ENCODE assay signal across 8 cellular contexts in genomic region chr19:38729653-38730469, GRCh38. TPM values are rescaled to one million over a fixed set of nuclear protein-coding genes. Genes with fewer than 3 reads are reported as not detected.
A peak's percentile ranks its signal among the peaks of the same experiment; 100 is the strongest.
DNase-seq lines count a peak whose midpoint lies in the region; ATAC-seq and TF ChIP-seq lines count a peak whose summit lies in the region.

No MANE protein-coding gene starts in this region.

- POLR2A ChIA-PET in WTC11 (lab: Charles Lee) = no interaction called here

- H3K27me3 ChIP-seq in breast epithelium = no peaks in the 10 kb centered on the region
- no peaks in the 10 kb centered on the region for H3K27me3 ChIP-seq in liver (ENCODE audit: control insufficient read depth in 4 of 4, insufficient read depth in 4 of 4, low read length in 3 of 4)

- H3K36me3 ChIP-seq in breast epithelium (no peaks in the 10 kb centered on the region), liver (ENCODE audit: control insufficient read depth in 4 of 4, insufficient read depth in 3 of 4, low read depth in 1 of 4, low read length in 3 of 4) (peaks cover 2 to 30% (median 20%) of the 10 kb centered on the region in 4 donors)

- CTCF ChIA-PET in WTC11 (lab: Charles Lee) = interaction anchor here (0.6 to 0.9 kb wide), 10 partner anchors 11 to 1801 kb away, joined by 3 to 6 read pairs (median 3); partner anchors contain the start of genes FAM98C, MRPS12 and SARS2

- H3K27me3 Mint-ChIP-seq in WTC11 (ENCODE audit: low read depth) = no peaks in the 10 kb centered on the region

- peak; percentile 82 for ATAC-seq in WTC11
- no peak for ATAC-seq in HG03432 (IDR thresholded peaks at IDR 0.05; ENCODE audit: unreplicated experiment)

- no peaks in the 10 kb centered on the region for H3K9me3 ChIP-seq in breast epithelium
- no peaks in the 10 kb centered on the region for H3K9me3 ChIP-seq in liver (ENCODE audit: control insufficient read depth in 4 of 4, low read length in 3 of 4)

- H3K4me3 ChIP-seq in breast epithelium = no peak overlapping the region
- H3K4me3 ChIP-seq in liver (ENCODE audit: low read depth in 1 of 3, low read length in 3 of 3) = no peak overlapping the region

- peaks cover 31% of the 10 kb centered on the region for H3K36me3 Mint-ChIP-seq in WTC11

- WGBS in liver = 76% methylated on average over 17 of the region's 17 CpGs

- peak overlapping the region; percentile 94 for H3K27ac Mint-ChIP-seq in WTC11

- H3K27ac ChIP-seq in breast epithelium = peak overlapping the region; percentile 55 to 61
- H3K27ac ChIP-seq in liver (ENCODE audit: low read depth in 1 of 2, low read length in 2 of 2) = peak overlapping the region; percentile 27 to 39

- intact Hi-C loops in breast epithelium (cut with DNase I; ENCODE audit: low total_unique reads) = no loop called here

- no peak for TF ChIP-seq POLR2A in breast epithelium (IDR thresholded peaks at IDR 0.05)

- DNase-seq in GM10266 (ENCODE audit: extremely low spot score) (peak; percentile 76), NAMALWA (ENCODE audit: low spot score) (peak; percentile 79), WTC11 (ENCODE audit: low spot score) (peak; percentile 94), breast epithelium (ENCODE audit: low spot score in 2 of 2) (peak in 1 of 2 donors; percentile 55), COLO829 (ENCODE audit: low spot score) (no peak)
- peak; percentile 66 to 68 for DNase-seq in stimulated activated CD8-positive, alpha-beta memory T cell treated with anti-CD3 and anti-CD28 coated beads, Interleukin-15, amount 100 ng/mL, for 48 hours (ENCODE audit: low read depth in 2 of 2)

- TF ChIP-seq CTCF in GM10266 (IDR thresholded peaks at IDR 0.05; ENCODE audit: control insufficient read depth, insufficient read depth, low read depth, missing control alignments) = peak; percentile 87
- peak; percentile 88 for TF ChIP-seq CTCF in WTC11 (IDR thresholded peaks at IDR 0.05)
- peak; percentile 52 to 69 (median 60) for TF ChIP-seq CTCF in breast epithelium (IDR thresholded peaks at IDR 0.05)
- TF ChIP-seq CTCF in liver (IDR thresholded peaks at IDR 0.05; ENCODE audit: low read depth, low read length, missing input control) = peak; percentile 72

- no peak overlapping the region for H3K4me3 Mint-ChIP-seq in WTC11

- H3K4me1 ChIP-seq in breast epithelium (peaks cover 0 to 2% of the 10 kb centered on the region in 2 donors), liver (ENCODE audit: control insufficient read depth in 4 of 4, insufficient read depth in 4 of 4, low read length in 3 of 4) (peaks cover 0 to 49% (median 23%) of the 10 kb centered on the region in 4 donors)

- H3K4me1 Mint-ChIP-seq in WTC11 = peaks cover 4% of the 10 kb centered on the region

- no peaks in the 10 kb centered on the region for H3K9me3 Mint-ChIP-seq in WTC11

- no peak overlapping the region for H3K9ac ChIP-seq in liver (ENCODE audit: low read depth in 1 of 2, low read length in 2 of 2)

- peak; percentile 68 to 84 for TF ChIP-seq RAD21 in liver (IDR thresholded peaks at IDR 0.05)

TF ChIP-seq in WTC11, 78 proteins besides CTCF, POLR2A, EP300 and RAD21 (continues in another document):
- TF ChIP-seq ZNF423 (CRISPR knock-in tag; IDR thresholded peaks at IDR 0.05) = no peak
- TF ChIP-seq, protein P1, sequence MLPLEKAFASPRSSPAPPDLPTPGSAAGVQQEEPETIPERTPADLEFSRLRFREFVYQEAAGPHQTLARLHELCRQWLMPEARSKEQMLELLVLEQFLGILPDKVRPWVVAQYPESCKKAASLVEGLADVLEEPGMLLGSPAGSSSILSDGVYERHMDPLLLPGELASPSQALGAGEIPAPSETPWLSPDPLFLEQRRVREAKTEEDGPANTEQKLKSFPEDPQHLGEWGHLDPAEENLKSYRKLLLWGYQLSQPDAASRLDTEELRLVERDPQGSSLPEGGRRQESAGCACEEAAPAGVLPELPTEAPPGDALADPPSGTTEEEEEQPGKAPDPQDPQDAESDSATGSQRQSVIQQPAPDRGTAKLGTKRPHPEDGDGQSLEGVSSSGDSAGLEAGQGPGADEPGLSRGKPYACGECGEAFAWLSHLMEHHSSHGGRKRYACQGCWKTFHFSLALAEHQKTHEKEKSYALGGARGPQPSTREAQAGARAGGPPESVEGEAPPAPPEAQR (CRISPR knock-in tag; IDR thresholded peaks at IDR 0.05) = no peak
- TF ChIP-seq AFF4 (CRISPR knock-in tag; IDR thresholded peaks at IDR 0.05; ENCODE audit: borderline replicate concordance) = no peak

TF ChIP-seq in liver, 16 proteins besides CTCF, POLR2A, EP300 and RAD21:
- TF ChIP-seq GABPA (IDR thresholded peaks at IDR 0.05 in 1 of 2, conservative IDR thresholded peaks at IDR 0.05 in 1 of 2) (no peak), FOXA1 (IDR thresholded peaks at IDR 0.05) (no peak), RXRA (IDR thresholded peaks at IDR 0.05) (peak in 1 of 2 donors; percentile 8)
TF ChIP-seq in liver: peak in this region for 1.

RNA-seq across cellular contexts. Expression of gene CAPN12, which starts 14.4 kb away (rescaled TPM):
- 9.6 to 9.9 TPM (median 9.8 TPM) in 3 replicates for total RNA-seq in WTC11 (2021)
- total RNA-seq in breast epithelium = 1 to 10 TPM in 2 of 3 donors, under 1 TPM in 1; 0.16 to 9.2 (median 4.1) TPM
- 10 to 100 TPM in 1 of 2 donors, 1 to 10 TPM in 1; 5.3 to 28.7 TPM for total RNA-seq in liver
- polyA plus RNA-seq in liver = 10 to 100 TPM in 1 of 2 donors, 1 to 10 TPM in 1; 3.8 to 12.3 TPM

RNA-seq across cellular contexts. Expression of gene LGALS7, which starts 43.5 kb away (rescaled TPM):
- total RNA-seq in WTC11 (2021) (2.3 TPM in 1 of 3 replicates, not detected in the others), breast epithelium (1 to 10 TPM in 1 of 3 donors, not detected in 2; 1.5 TPM), liver (not detected)
- not detected for polyA plus RNA-seq in liver

RNA-seq across cellular contexts. Expression of gene LGALS7B, which starts 59.1 kb away (rescaled TPM):
- total RNA-seq in WTC11 (2021) (1.2 to 3.7 TPM (median 2.7 TPM) in 3 replicates), breast epithelium (10 to 100 TPM in 1 of 3 donors, 1 to 10 TPM in 1, not detected in 1; 5.9 to 23.6 TPM), liver (not detected)
- polyA plus RNA-seq in liver = under 1 TPM in 1 of 2 donors, not detected in 1; 0.36 TPM
